Comparison of ENCODE assay signal across 1 cellular context in genomic region chr17:80545499-80545826, GRCh38.
TF ChIP-seq lines count a peak whose summit lies in the region.

No MANE protein-coding gene starts in this region.

TF ChIP-seq in HEK293, 187 proteins besides CTCF, POLR2A, EP300 and RAD21 (continued from another document):
- TF ChIP-seq PRDM10 (tag by site-specific recombination; IDR thresholded peaks at IDR 0.05): peak; percentile 95
- no peak for TF ChIP-seq ZNF529 (tag by site-specific recombination; IDR thresholded peaks at IDR 0.05; ENCODE audit: insufficient replicate concordance)
- TF ChIP-seq BCL6B (tag by site-specific recombination; IDR thresholded peaks at IDR 0.05): no peak
- TF ChIP-seq YY1 (tag by site-specific recombination; IDR thresholded peaks at IDR 0.05): 0 out of 2 replicates have a peak, but pooled peaks have one; percentile 31
- no peak for TF ChIP-seq KLF16 (tag by site-specific recombination; IDR thresholded peaks at IDR 0.05)
- no peak for TF ChIP-seq PRDM6 (tag by site-specific recombination; IDR thresholded peaks at IDR 0.05)
- no peak for TF ChIP-seq ZBTB10 (tag by site-specific recombination; IDR thresholded peaks at IDR 0.05)
- TF ChIP-seq ZNF654 (tag by site-specific recombination; IDR thresholded peaks at IDR 0.05; ENCODE audit: low read depth): no peak
- no peak for TF ChIP-seq ZNF121 (tag by site-specific recombination; IDR thresholded peaks at IDR 0.05)
- TF ChIP-seq EGR2 (tag by site-specific recombination; IDR thresholded peaks at IDR 0.05; ENCODE audit: low read depth): peak; percentile 24; the same call in 1 of the 2 replicates
- TF ChIP-seq ZNF146 (tag by site-specific recombination; IDR thresholded peaks at IDR 0.05): no peak
- TF ChIP-seq ZNF398 (tag by site-specific recombination; IDR thresholded peaks at IDR 0.05): no peak
- no peak for TF ChIP-seq ZNF341 (tag by site-specific recombination; IDR thresholded peaks at IDR 0.05; ENCODE audit: low read depth)
- TF ChIP-seq ZNF248 (tag by site-specific recombination; IDR thresholded peaks at IDR 0.05): no peak
- no peak for TF ChIP-seq ZNF624 (tag by site-specific recombination; IDR thresholded peaks at IDR 0.05)
- TF ChIP-seq FEZF1 (tag by site-specific recombination; IDR thresholded peaks at IDR 0.05): no peak
- no peak for TF ChIP-seq ZNF311 (tag by site-specific recombination; IDR thresholded peaks at IDR 0.05; ENCODE audit: borderline replicate concordance)
- no peak for TF ChIP-seq ZNF16 (tag by site-specific recombination; IDR thresholded peaks at IDR 0.05; ENCODE audit: low read depth)
- no peak for TF ChIP-seq ZNF785 (tag by site-specific recombination; IDR thresholded peaks at IDR 0.05)
